ENCODE assay signal across 13 cellular contexts in the genomic region with DNA sequence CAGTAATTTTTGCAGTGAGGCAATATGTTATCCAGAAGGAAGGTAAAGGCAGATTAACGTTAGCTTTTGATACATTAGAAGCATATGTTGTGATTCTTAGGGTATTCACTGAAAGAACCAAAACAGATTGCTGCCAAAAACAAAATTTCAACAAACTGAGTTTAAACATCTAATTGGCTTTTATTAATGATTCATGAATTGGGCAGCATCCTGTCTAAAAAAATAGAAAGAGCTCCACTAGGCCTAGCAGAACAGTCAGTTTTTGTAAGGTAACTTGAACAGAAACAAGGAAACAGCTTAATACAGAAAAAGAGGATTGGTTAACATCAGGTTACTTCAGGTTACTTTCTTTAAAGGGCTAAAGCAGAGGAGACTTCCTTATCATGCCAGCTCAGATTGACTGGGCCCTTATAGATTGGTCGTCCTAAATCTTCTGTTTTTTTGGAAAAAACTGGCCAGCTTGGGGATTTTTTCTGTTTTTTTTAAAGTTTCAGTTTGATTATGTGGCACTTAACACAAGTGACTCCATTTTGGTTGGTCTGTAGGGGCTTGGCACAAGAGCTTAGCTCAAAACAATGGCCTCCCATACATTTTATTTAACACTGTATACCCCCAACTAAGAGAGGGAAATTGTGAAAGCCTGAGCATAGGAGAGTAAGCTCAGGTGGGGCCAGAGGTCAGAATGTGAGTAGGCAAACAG. TPM values are rescaled to one million over a fixed set of nuclear protein-coding genes. Genes with fewer than 3 reads are reported as not detected.
DNase-seq lines count a peak whose midpoint lies in the region; ATAC-seq and TF ChIP-seq lines count a peak whose summit lies in the region.
"Had no signal": no experiment of that assay in that cellular context is flagged by ENCODE, and none has a peak within 500 bp of the region (broad histone marks: within the 10 kb centered on the region; RNA-seq: fewer than 3 reads in every experiment).

No MANE protein-coding gene starts in this region.

- H3K36me3 Mint-ChIP-seq in activated naive CD4-positive, alpha-beta T cell treated with anti-CD3 and anti-CD28 coated beads for 36 hours (ENCODE audit: low read depth), result no peaks in the 10 kb centered on the region
- no peaks in the 10 kb centered on the region for H3K36me3 Mint-ChIP-seq in activated naive CD4-positive, alpha-beta T cell treated with anti-CD3 and anti-CD28 coated beads, Interleukin-2, amount 10 ng/mL, durations not matched to agents 7 days and 5 days
- no peaks in the 10 kb centered on the region for H3K36me3 Mint-ChIP-seq in activated T-helper 17 cell treated with anti-CD3 and anti-CD28 coated beads, Interleukin-2, amount 50 U/mL, for 72 hours (ENCODE audit: low read depth)
- H3K36me3 Mint-ChIP-seq: CD4-positive, alpha-beta memory T cell had no signal

- intact Hi-C loops in activated naive CD4-positive, alpha-beta T cell treated with anti-CD3 and anti-CD28 coated beads for 36 hours (cut with micrococcal nuclease), result loop anchor here (2.0 kb wide), 1 partner anchor 365 kb away; no protein-coding TSS in a partner anchor
- intact Hi-C loops in left colon (cut with DNase I, micrococcal nuclease), result no loop called here
- intact Hi-C loops in heart right ventricle (cut with DNase I), result no loop called here
- intact Hi-C loops in left lung (cut with DNase I), result no loop called here

- CTCF ChIA-PET in activated naive CD4-positive, alpha-beta T cell treated with anti-CD3 and anti-CD28 coated beads for 36 hours (lab: Charles Lee), result interaction anchor here (0.7 to 2.5 kb wide), 2 partner anchors 56 to 80 kb away, joined by 3 to 6 read pairs; no protein-coding TSS in a partner anchor
- CTCF ChIA-PET in activated naive CD4-positive, alpha-beta T cell treated with anti-CD3 and anti-CD28 coated beads, Interleukin-2, amount 10 ng/mL, durations not matched to agents 7 days and 5 days (lab: Charles Lee), result no interaction called here

- H3K27me3 Mint-ChIP-seq in activated naive CD4-positive, alpha-beta T cell treated with anti-CD3 and anti-CD28 coated beads for 36 hours (ENCODE audit: low read depth), result no peaks in the 10 kb centered on the region
- peaks cover 4% of the 10 kb centered on the region for H3K27me3 Mint-ChIP-seq in activated naive CD4-positive, alpha-beta T cell treated with anti-CD3 and anti-CD28 coated beads, Interleukin-2, amount 10 ng/mL, durations not matched to agents 7 days and 5 days
- no peaks in the 10 kb centered on the region for H3K27me3 Mint-ChIP-seq in activated T-helper 17 cell treated with anti-CD3 and anti-CD28 coated beads, Interleukin-2, amount 50 U/mL, for 72 hours

- H3K4me3 ChIP-seq in heart right ventricle (no peak overlapping the region), left lung (no peak overlapping the region)

- H3K4me1 Mint-ChIP-seq in activated naive CD4-positive, alpha-beta T cell treated with anti-CD3 and anti-CD28 coated beads for 36 hours (ENCODE audit: low read depth), result peaks cover 29% of the 10 kb centered on the region
- peaks cover 11% of the 10 kb centered on the region for H3K4me1 Mint-ChIP-seq in activated naive CD4-positive, alpha-beta T cell treated with anti-CD3 and anti-CD28 coated beads, Interleukin-2, amount 10 ng/mL, durations not matched to agents 7 days and 5 days
- peaks cover 10% of the 10 kb centered on the region for H3K4me1 Mint-ChIP-seq in activated T-helper 17 cell treated with anti-CD3 and anti-CD28 coated beads, Interleukin-2, amount 50 U/mL, for 72 hours

- H3K9me3 Mint-ChIP-seq in activated naive CD4-positive, alpha-beta T cell treated with anti-CD3 and anti-CD28 coated beads for 36 hours, result peaks cover 6% of the 10 kb centered on the region
- no peaks in the 10 kb centered on the region for H3K9me3 Mint-ChIP-seq in activated naive CD4-positive, alpha-beta T cell treated with anti-CD3 and anti-CD28 coated beads, Interleukin-2, amount 10 ng/mL, durations not matched to agents 7 days and 5 days
- peaks cover 6% of the 10 kb centered on the region for H3K9me3 Mint-ChIP-seq in activated T-helper 17 cell treated with anti-CD3 and anti-CD28 coated beads, Interleukin-2, amount 50 U/mL, for 72 hours

- peak overlapping the region; percentile 47 for H3K27ac Mint-ChIP-seq in activated naive CD4-positive, alpha-beta T cell treated with anti-CD3 and anti-CD28 coated beads for 36 hours
- no peak overlapping the region for H3K27ac Mint-ChIP-seq in activated naive CD4-positive, alpha-beta T cell treated with anti-CD3 and anti-CD28 coated beads, Interleukin-2, amount 10 ng/mL, durations not matched to agents 7 days and 5 days
- H3K27ac Mint-ChIP-seq in activated T-helper 17 cell treated with anti-CD3 and anti-CD28 coated beads, Interleukin-2, amount 50 U/mL, for 72 hours, result no peak overlapping the region
- H3K27ac Mint-ChIP-seq: B cell had no signal

- H3K36me3 ChIP-seq in heart right ventricle (no peaks in the 10 kb centered on the region), left lung (no peaks in the 10 kb centered on the region)

- 86 to 87% methylated on average over 2 of the region's 2 CpGs for WGBS in heart right ventricle, 2 donors

- H3K9me3 ChIP-seq in heart right ventricle (peaks cover 0 to 15% (median 3%) of the 10 kb centered on the region in 11 donors), left lung (peaks cover 0 to 1% of the 10 kb centered on the region in 2 donors)

- peak; percentile 21 for ATAC-seq in activated T-helper 17 cell treated with anti-CD3 and anti-CD28 coated beads, Interleukin-2, amount 50 U/mL, for 72 hours (replicated peaks)
- peak; percentile 25 for ATAC-seq in left colon
- ATAC-seq in heart right ventricle, result no peak
- no peak for ATAC-seq in HG03159 (IDR thresholded peaks at IDR 0.05; ENCODE audit: unreplicated experiment)
- no peak for ATAC-seq in left lung

- no peak overlapping the region for H3K4me3 Mint-ChIP-seq in activated naive CD4-positive, alpha-beta T cell treated with anti-CD3 and anti-CD28 coated beads for 36 hours
- H3K4me3 Mint-ChIP-seq in activated naive CD4-positive, alpha-beta T cell treated with anti-CD3 and anti-CD28 coated beads, Interleukin-2, amount 10 ng/mL, durations not matched to agents 7 days and 5 days, result no peak overlapping the region
- H3K4me3 Mint-ChIP-seq in activated T-helper 17 cell treated with anti-CD3 and anti-CD28 coated beads, Interleukin-2, amount 50 U/mL, for 72 hours, result no peak overlapping the region
- H3K4me3 Mint-ChIP-seq: B cell; CD4-positive, alpha-beta memory T cell had no signal

- H3K27me3 ChIP-seq in heart right ventricle, result no peaks in the 10 kb centered on the region
- H3K27me3 ChIP-seq in left lung, result no peaks in the 10 kb centered on the region

- TF ChIP-seq CTCF in heart right ventricle (IDR thresholded peaks at IDR 0.05), result no peak
- no peak for TF ChIP-seq CTCF in left lung (IDR thresholded peaks at IDR 0.05)

- DNase-seq in activated naive CD4-positive, alpha-beta T cell treated with anti-CD3 and anti-CD28 coated beads for 36 hours, result no peak
- no peak for DNase-seq in activated naive CD4-positive, alpha-beta T cell treated with anti-CD3 and anti-CD28 coated beads, Interleukin-2, amount 10 ng/mL, durations not matched to agents 7 days and 5 days
- no peak for DNase-seq in left colon
- no peak for DNase-seq in heart right ventricle
- no peak for DNase-seq in left lung
- DNase-seq: C1 segment of cervical spinal cord; CD4-positive, alpha-beta memory T cell; DMS153; DMS79 treated with DMSO at 0.1 percent for 48 hours had no signal

- H3K27ac ChIP-seq in heart right ventricle (no peak overlapping the region), left lung (no peak overlapping the region)
- H3K27ac ChIP-seq: HL-60 had no signal

- H3K4me1 ChIP-seq in heart right ventricle (no peaks in the 10 kb centered on the region), left lung (no peaks in the 10 kb centered on the region)

RNA-seq across cellular contexts. Expression of gene GALNT2, which starts 36.8 kb away (rescaled TPM):
- 10 to 100 TPM; 59.8 to 62.4 TPM for total RNA-seq in activated naive CD4-positive, alpha-beta T cell treated with anti-CD3 and anti-CD28 coated beads for 36 hours
- total RNA-seq in activated T-helper 17 cell treated with anti-CD3 and anti-CD28 coated beads, Interleukin-2, amount 50 U/mL, for 72 hours, result 10 to 100 TPM; 49.7 to 53.6 TPM
- 10 to 100 TPM; 56.8 to 63.2 TPM for total RNA-seq in left colon
- 10 to 100 TPM; 21.3 to 35.1 (median 25.8) TPM for total RNA-seq in heart right ventricle
- 10 to 100 TPM in 1 of 2 donors, 1 to 10 TPM in 1; 9.7 to 27.5 TPM for polyA plus RNA-seq in heart right ventricle
- total RNA-seq in left lung, result 100 to 1,000 TPM in 1 of 2 donors, 10 to 100 TPM in 1; 79.5 to 114 TPM

Comparison
In these comparisons a context has a peak if more than half of its experiments do, and no peak if none do; other contexts are left out.
1. ATAC-seq: peak in activated T-helper 17 cell treated with anti-CD3 and anti-CD28 coated beads, Interleukin-2, amount 50 U/mL, for 72 hours (single experiment) and left colon (single experiment); none in heart right ventricle (0 of 8), HG03159 (single experiment) and left lung (single experiment).